ENCODE assay signal across 1 cellular context in genomic region chr9:96874201-96874785, GRCh38.
TF ChIP-seq lines count a peak whose summit lies in the region.

No MANE protein-coding gene starts in this region.

TF ChIP-seq in HCT116, 20 proteins besides CTCF, POLR2A, EP300 and RAD21 (continued from another document):
- TF ChIP-seq REST (IDR thresholded peaks at IDR 0.05; ENCODE audit: low read depth) (no peak), CEBPB (IDR thresholded peaks at IDR 0.05; ENCODE audit: low read depth) (no peak), ZNF274 (IDR thresholded peaks at IDR 0.05; ENCODE audit: low read depth, low read length) (no peak), SIN3A (IDR thresholded peaks at IDR 0.05; ENCODE audit: low read depth) (no peak), TCF7L2 (IDR thresholded peaks at IDR 0.05; ENCODE audit: borderline replicate concordance, extremely low read depth, insufficient read depth, insufficient read length) (no peak), FOSL1 (IDR thresholded peaks at IDR 0.05; ENCODE audit: low read depth) (no peak), MAX (IDR thresholded peaks at IDR 0.05) (no peak), ATF3 (IDR thresholded peaks at IDR 0.05) (no peak)
TF ChIP-seq in HCT116: peak in this region for 0.
